Comparison of ENCODE assay signal across 33 cellular contexts in genomic region chr9:129732946-129733631, GRCh38. TPM values are rescaled to one million over a fixed set of nuclear protein-coding genes. Genes with fewer than 3 reads are reported as not detected.
"Had no signal": no experiment of that assay in that cellular context is flagged by ENCODE, and none has a peak within 500 bp of the region (broad histone marks: within the 10 kb centered on the region; RNA-seq: fewer than 3 reads in every experiment).

No MANE protein-coding gene starts in this region.

- H3K4me3 ChIP-seq: adrenal gland, body of pancreas, esophagus muscularis mucosa, gastrocnemius medialis had no signal

- H3K27me3 ChIP-seq: adrenal gland, body of pancreas had no signal

- DNase-seq: activated B cell treated with CpG ODN at 0.5 μM for 24 hours; activated CD4-positive, alpha-beta memory T cell treated with anti-CD3 and anti-CD28 coated beads for 36 hours; activated CD4-positive, alpha-beta T cell treated with anti-CD3 and anti-CD28 coated beads for 48 hours; activated CD8-positive, alpha-beta memory T cell treated with anti-CD3 and anti-CD28 coated beads, Interleukin-2, amount 10 ng/mL, durations not matched to agents 7 days and 5 days; activated CD8-positive, alpha-beta memory T cell treated with anti-CD3 and anti-CD28 coated beads, Interleukin-2, amount 50 U/mL, for 4 hours; activated CD8-positive, alpha-beta T cell treated with anti-CD3 and anti-CD28 coated beads, Interleukin-2, amount 10 ng/mL, durations not matched to agents 7 days and 5 days; activated effector memory CD4-positive, alpha-beta T cell treated with anti-CD3 and anti-CD28 coated beads, Interleukin-2, amount 50 U/mL, for 16 hours; activated naive CD4-positive, alpha-beta T cell treated with anti-CD3 and anti-CD28 coated beads for 36 hours; activated naive CD8-positive, alpha-beta T cell treated with anti-CD3 and anti-CD28 coated beads for 36 hours; activated naive CD8-positive, alpha-beta T cell treated with anti-CD3 and anti-CD28 coated beads, Interleukin-2, amount 50 U/mL, for 24 hours; activated T-cell treated with anti-CD3 and anti-CD28 coated beads, Interleukin-2, amount 50 U/mL, for 1 hour; activated T-cell treated with anti-CD3 and anti-CD28 coated beads, Interleukin-2, amount 50 U/mL, for 48 hours; adrenal gland; amygdala; aorta; body of pancreas; caudate nucleus; cortex of kidney; dermis blood vessel endothelial cell; effector CD4-positive, alpha-beta T cell; effector memory CD8-positive, alpha-beta T cell; erythroblast; foreskin keratinocyte; gastrocnemius medialis; glutamatergic neuron; T-helper 1 cell; T-helper 17 cell; T1000; WERI-Rb-1 had no signal

- H3K9me3 ChIP-seq: adrenal gland, body of pancreas, esophagus muscularis mucosa, gastrocnemius medialis had no signal

- FAIRE-seq: colon had no signal

- H3K27ac ChIP-seq: adrenal gland, body of pancreas, esophagus muscularis mucosa, foreskin keratinocyte, gastrocnemius medialis, WERI-Rb-1 had no signal

- H3K36me3 ChIP-seq: adrenal gland, esophagus muscularis mucosa, gastrocnemius medialis, WERI-Rb-1 had no signal

- H3K4me1 ChIP-seq: foreskin keratinocyte, gastrocnemius medialis had no signal

- ATAC-seq: activated CD4-positive, CD25-positive, alpha-beta regulatory T cell treated with anti-CD3 and anti-CD28 coated beads, Interleukin-2, amount 50 U/mL, for 24 hours; activated CD8-positive, alpha-beta memory T cell treated with anti-CD3 and anti-CD28 coated beads, Interleukin-2, amount 10 ng/mL, durations not matched to agents 7 days and 5 days; activated CD8-positive, alpha-beta T cell treated with anti-CD3 and anti-CD28 coated beads, Interleukin-2, amount 10 ng/mL, durations not matched to agents 7 days and 5 days; activated naive CD8-positive, alpha-beta T cell treated with anti-CD3 and anti-CD28 coated beads, Interleukin-2, amount 50 U/mL, for 24 hours; body of pancreas; effector memory CD8-positive, alpha-beta T cell; foreskin keratinocyte; gastrocnemius medialis; T-helper 17 cell had no signal

RNA-seq across cellular contexts. Expression of gene PTGES, which starts 19.8 kb away (rescaled TPM):
- total RNA-seq: activated B cell treated with CpG ODN at 0.5 μM for 24 hours; activated CD4-positive, alpha-beta memory T cell treated with anti-CD3 and anti-CD28 coated beads for 36 hours; activated CD8-positive, alpha-beta memory T cell treated with anti-CD3 and anti-CD28 coated beads for 36 hours; activated CD8-positive, alpha-beta memory T cell treated with anti-CD3 and anti-CD28 coated beads, Interleukin-2, amount 10 ng/mL, durations not matched to agents 7 days and 5 days; activated CD8-positive, alpha-beta T cell treated with anti-CD3 and anti-CD28 coated beads, Interleukin-2, amount 10 ng/mL, durations not matched to agents 7 days and 5 days had no signal
